Comparison of ENCODE assay signal across 12 cellular contexts in genomic region chr19:8085606-8086464, GRCh38. TPM values are rescaled to one million over a fixed set of nuclear protein-coding genes. Genes with fewer than 3 reads are reported as not detected.
DNase-seq lines count a peak whose midpoint lies in the region; ATAC-seq and TF ChIP-seq lines count a peak whose summit lies in the region.
"Had no signal": no experiment of that assay in that cellular context is flagged by ENCODE, and none has a peak within 500 bp of the region (broad histone marks: within the 10 kb centered on the region; RNA-seq: fewer than 3 reads in every experiment).

No MANE protein-coding gene starts in this region.

- no peak for ATAC-seq in DND-41 (ENCODE audit: insufficient read depth, low read depth)
- no peak for ATAC-seq in GM19452 (IDR thresholded peaks at IDR 0.05; ENCODE audit: unreplicated experiment)

- H2AFZ ChIP-seq in DND-41 (ENCODE audit: low read depth, low read length) = no peak overlapping the region
- H2AFZ ChIP-seq in H9 (ENCODE audit: low read length) = no peak overlapping the region

- TF ChIP-seq CTCF in DND-41 (IDR thresholded peaks at IDR 0.05; ENCODE audit: borderline replicate concordance, extremely low read depth, low read length, poor library complexity, severe bottlenecking) = no peak
- TF ChIP-seq CTCF in H9 (conservative IDR thresholded peaks at IDR 0.05) = no peak
- no peak for TF ChIP-seq CTCF in glutamatergic neuron (IDR thresholded peaks at IDR 0.05; ENCODE audit: partially characterized antibody, unreplicated experiment)

- no CpG with 5 or more reads among the region's 20 CpGs for WGBS in H9 (ENCODE audit: extremely low coverage, insufficient read length, low lambda C conversion rate)

- H3K27me3 Mint-ChIP-seq in H9 (ENCODE audit: low read depth) (no peaks in the 10 kb centered on the region; the same call in 1 of the 2 replicates), glutamatergic neuron (ENCODE audit: unreplicated experiment) (peaks cover 10% of the 10 kb centered on the region)
- H3K27me3 Mint-ChIP-seq in CD8-positive, alpha-beta memory T cell = peaks cover 4 to 8% of the 10 kb centered on the region in 2 donors
- H3K27me3 Mint-ChIP-seq: CD4-positive, CD25-positive, alpha-beta regulatory T cell had no signal

- no peak overlapping the region for H3K4me3 ChIP-seq in DND-41 (ENCODE audit: low read depth in 1 of 2, low read length in 2 of 2)
- no peak overlapping the region for H3K4me3 ChIP-seq in CD8-positive, alpha-beta memory T cell (ENCODE audit: low read length)
- H3K4me3 ChIP-seq: thyroid gland had no signal

- no peak overlapping the region for H3K4me2 ChIP-seq in DND-41 (ENCODE audit: insufficient read depth, low read length)
- H3K4me2 ChIP-seq in H9 (ENCODE audit: insufficient read depth, insufficient read length, low read length) = no peak overlapping the region

- H2AK5ac ChIP-seq in H9 (ENCODE audit: insufficient read length, low read length) = no peak overlapping the region

- H3K56ac ChIP-seq in H9 (ENCODE audit: insufficient read length, low read depth, low read length) = no peak overlapping the region

- H2BK20ac ChIP-seq in H9 (ENCODE audit: low read depth, low read length, poor library complexity, severe bottlenecking) = no peak overlapping the region

- H3K4me1 Mint-ChIP-seq in H9 (peaks cover 3 to 9% of the 10 kb centered on the region in 2 experiments), glutamatergic neuron (ENCODE audit: low read depth, unreplicated experiment) (no peaks in the 10 kb centered on the region)
- peaks cover 0 to 2% (median 0%) of the 10 kb centered on the region in 3 donors for H3K4me1 Mint-ChIP-seq in CD8-positive, alpha-beta memory T cell

- H3K4ac ChIP-seq in H9 (ENCODE audit: low read depth, low read length) = no peak overlapping the region

- H3K9me3 ChIP-seq in DND-41 (ENCODE audit: insufficient read depth, low read length, severe bottlenecking) (no peaks in the 10 kb centered on the region), H9 (ENCODE audit: control insufficient read depth, low read depth, low read length) (no peaks in the 10 kb centered on the region)
- H3K9me3 ChIP-seq in CD8-positive, alpha-beta memory T cell (ENCODE audit: low read length) = no peaks in the 10 kb centered on the region
- H3K9me3 ChIP-seq: thyroid gland had no signal

- CTCF ChIA-PET in CD8-positive, alpha-beta memory T cell (lab: Charles Lee) = no interaction called here

- no peak overlapping the region for H3K18ac ChIP-seq in H9 (ENCODE audit: insufficient read length, low read depth, low read length)

- H3K9ac ChIP-seq in DND-41 (ENCODE audit: low read depth, low read length) (no peak overlapping the region), H9 (ENCODE audit: extremely low read depth, insufficient read length, low read length) (no peak overlapping the region)

- H2BK5ac ChIP-seq in H9 (ENCODE audit: insufficient read length, low read length) = no peak overlapping the region

- H3K4me1 ChIP-seq in DND-41 (ENCODE audit: insufficient read depth, low read length) = no peaks in the 10 kb centered on the region
- H3K4me1 ChIP-seq in H9 (ENCODE audit: insufficient read depth, low read length) = no peaks in the 10 kb centered on the region
- no peaks in the 10 kb centered on the region for H3K4me1 ChIP-seq in CD8-positive, alpha-beta memory T cell (ENCODE audit: insufficient read depth, low read length)
- H3K4me1 ChIP-seq: thyroid gland had no signal

- no peak overlapping the region for H3K23ac ChIP-seq in H9 (ENCODE audit: insufficient read length, low read depth, low read length)

- H2BK12ac ChIP-seq in H9 (ENCODE audit: insufficient read length, low read depth, low read length) = no peak overlapping the region

- H3K23me2 ChIP-seq in H9 (ENCODE audit: insufficient read length, low read depth, low read length, poor library complexity, severe bottlenecking) = no peaks in the 10 kb centered on the region

- H3K14ac ChIP-seq in H9 (ENCODE audit: insufficient read depth, low read length) = no peak overlapping the region

- H3K79me2 ChIP-seq in DND-41 (ENCODE audit: insufficient read depth, low read length) = no peaks in the 10 kb centered on the region
- H3K79me2 ChIP-seq in H9 (ENCODE audit: insufficient read depth, low read length) = no peaks in the 10 kb centered on the region

- DNase-seq in DND-41 (peak; percentile 13), NCI-H146 treated with DMSO at 0.1 percent for 48 hours (lab: John Stamatoyannopoulos, UW; ENCODE audit: unreplicated experiment) (peak; percentile 7), UCSD-AML1 (lab: John Stamatoyannopoulos, UW; ENCODE audit: unreplicated experiment) (peak; percentile 35), myocyte (ENCODE audit: low read depth) (peak; percentile 13), H9 (no peak), glutamatergic neuron (no peak)
- DNase-seq in CD8-positive, alpha-beta memory T cell = no peak
- DNase-seq: CD4-positive, CD25-positive, alpha-beta regulatory T cell; effector CD8-positive, alpha-beta T cell; IMR-90; thyroid gland had no signal

- no peaks in the 10 kb centered on the region for H3K36me3 ChIP-seq in DND-41 (ENCODE audit: insufficient read depth, low read length)
- H3K36me3 ChIP-seq in CD8-positive, alpha-beta memory T cell (ENCODE audit: insufficient read depth, low read length) = no peaks in the 10 kb centered on the region
- H3K36me3 ChIP-seq: thyroid gland had no signal

- no peak overlapping the region for H4K5ac ChIP-seq in H9 (ENCODE audit: insufficient read length, low read depth, low read length)

- H3K27me3 ChIP-seq in DND-41 (ENCODE audit: insufficient read depth, low read length, poor library complexity) = no peaks in the 10 kb centered on the region
- H3K27me3 ChIP-seq in H9 (ENCODE audit: insufficient read depth, low read length) = no peaks in the 10 kb centered on the region
- no peaks in the 10 kb centered on the region for H3K27me3 ChIP-seq in CD8-positive, alpha-beta memory T cell (ENCODE audit: insufficient read depth, low read length, poor library complexity, severe bottlenecking)
- H3K27me3 ChIP-seq: thyroid gland had no signal

- peaks cover 19 to 40% (median 22%) of the 10 kb centered on the region in 3 experiments; a peak in 6 of 7 replicates for H3K36me3 Mint-ChIP-seq in H9 (ENCODE audit: insufficient read depth in 1 of 3, low read depth in 3 of 3)
- no peaks in the 10 kb centered on the region for H3K36me3 Mint-ChIP-seq in glutamatergic neuron (ENCODE audit: unreplicated experiment)
- no peaks in the 10 kb centered on the region for H3K36me3 Mint-ChIP-seq in CD8-positive, alpha-beta memory T cell
- H3K36me3 Mint-ChIP-seq: CD4-positive, CD25-positive, alpha-beta regulatory T cell had no signal

- H4K8ac ChIP-seq in H9 (replicated peaks; ENCODE audit: insufficient read length, low read depth, low read length) = no peak overlapping the region

- H4K20me1 ChIP-seq in DND-41 (ENCODE audit: insufficient read depth, low read length) (no peaks in the 10 kb centered on the region), H9 (ENCODE audit: control insufficient read depth, insufficient read depth, insufficient read length) (no peaks in the 10 kb centered on the region)

- H3K27ac ChIP-seq in DND-41 (ENCODE audit: low read length) (no peak overlapping the region), H9 (ENCODE audit: insufficient read length, low read depth, low read length) (no peak overlapping the region)
- no peak overlapping the region for H3K27ac ChIP-seq in CD8-positive, alpha-beta memory T cell (ENCODE audit: low read depth, low read length)
- H3K27ac ChIP-seq: thyroid gland had no signal

- H4K91ac ChIP-seq in H9 (ENCODE audit: insufficient read length, low read depth, low read length) = no peak overlapping the region

- H3K27ac Mint-ChIP-seq in H9 (peak overlapping the region in 1 of 3 experiments; percentile 82; a peak in 2 of 7 replicates), glutamatergic neuron (ENCODE audit: unreplicated experiment) (no peak overlapping the region)
- H3K27ac Mint-ChIP-seq in CD8-positive, alpha-beta memory T cell = no peak overlapping the region

- H2BK15ac ChIP-seq in H9 (ENCODE audit: low read depth, low read length) = no peak overlapping the region

- POLR2A ChIA-PET in CD8-positive, alpha-beta memory T cell (lab: Charles Lee) = no interaction called here

- H3K79me1 ChIP-seq in H9 (ENCODE audit: insufficient read depth, low read depth, low read length, poor library complexity, severe bottlenecking) = no peaks in the 10 kb centered on the region

- H2BK120ac ChIP-seq in H9 (ENCODE audit: low read depth, low read length, poor library complexity, severe bottlenecking) = no peak overlapping the region

- H3K9me3 Mint-ChIP-seq in H9 = peaks cover 0 to 1% of the 10 kb centered on the region in 2 experiments; a peak in 1 of 5 replicates
- H3K9me3 Mint-ChIP-seq in glutamatergic neuron (ENCODE audit: unreplicated experiment) = no peaks in the 10 kb centered on the region
- H3K9me3 Mint-ChIP-seq in CD8-positive, alpha-beta memory T cell = no peaks in the 10 kb centered on the region

- H3K4me3 Mint-ChIP-seq in H9 (no peak overlapping the region), glutamatergic neuron (ENCODE audit: unreplicated experiment) (no peak overlapping the region)
- no peak overlapping the region for H3K4me3 Mint-ChIP-seq in CD8-positive, alpha-beta memory T cell
- H3K4me3 Mint-ChIP-seq: CD4-positive, CD25-positive, alpha-beta regulatory T cell had no signal

- no peak overlapping the region for H3T11ph ChIP-seq in H9 (ENCODE audit: low read length)

RNA-seq across cellular contexts. Expression of gene CCL25, which starts 33.3 kb away (rescaled TPM):
- total RNA-seq in myocyte (not detected in 2 replicates), H9 (2021) (not detected in 2 replicates), glutamatergic neuron (ENCODE audit: unreplicated experiment) (not detected)
- polyA plus RNA-seq in myocyte (2012) = 0.14 TPM
- total RNA-seq in CD8-positive, alpha-beta memory T cell = not detected
- not detected for polyA plus RNA-seq in CD8-positive, alpha-beta memory T cell
- total RNA-seq: CD4-positive, CD25-positive, alpha-beta regulatory T cell; IMR-90; thyroid gland had no signal
- polyA plus RNA-seq: IMR-90 had no signal

Comparison
In these comparisons a context has a peak if more than half of its experiments do, and no peak if none do; other contexts are left out.
1. DNase-seq: peak in DND-41 (single experiment), NCI-H146 treated with DMSO at 0.1 percent for 48 hours (single experiment), UCSD-AML1 (single experiment) and myocyte (single experiment); none in H9 (single experiment), glutamatergic neuron (single experiment) and CD8-positive, alpha-beta memory T cell (0 of 5).